In genomic region chr20:3821996-3822395, GRCh38 we compare ENCODE assay signal across 1 cellular context.
TF ChIP-seq lines count a peak whose summit lies in the region.

No MANE protein-coding gene starts in this region.

TF ChIP-seq in A549, 52 proteins besides CTCF, POLR2A, EP300 and RAD21:
- TF ChIP-seq TP53 (CRISPR knock-in tag; IDR thresholded peaks at IDR 0.05) (no peak), RFX5 (IDR thresholded peaks at IDR 0.05) (no peak), HOXA7 (CRISPR knock-in tag; IDR thresholded peaks at IDR 0.05) (no peak), SMC3 (IDR thresholded peaks at IDR 0.05) (no peak)
